In genomic region chr2:18521084-18521483, GRCh38 we compare ENCODE assay signal across 7 cellular contexts.
"Had no signal": no experiment of that assay in that cellular context is flagged by ENCODE, and none has a peak within 500 bp of the region (broad histone marks: within the 10 kb centered on the region; RNA-seq: fewer than 3 reads in every experiment).

No MANE protein-coding gene starts in this region.

- H3K4me3 Mint-ChIP-seq: activated CD8-positive, alpha-beta T cell treated with anti-CD3 and anti-CD28 coated beads, Interleukin-2, amount 10 ng/mL, durations not matched to agents 7 days and 5 days; memory B cell; nephron progenitor cell; stimulated activated naive B cell treated with anti-CD40 and anti-IgM and Interleukin-4, amounts not matched to agents 10 μg/mL and 1 μg/mL and 100 μg/mL, for 72 hours had no signal

- H3K4me1 ChIP-seq: colonic mucosa, spleen had no signal

- H3K36me3 Mint-ChIP-seq: memory B cell; stimulated activated naive B cell treated with anti-CD40 and anti-IgM and Interleukin-4, amounts not matched to agents 10 μg/mL and 1 μg/mL and 100 μg/mL, for 72 hours had no signal

- H3K27ac Mint-ChIP-seq: activated CD8-positive, alpha-beta T cell treated with anti-CD3 and anti-CD28 coated beads, Interleukin-2, amount 10 ng/mL, durations not matched to agents 7 days and 5 days; memory B cell; nephron progenitor cell; stimulated activated naive B cell treated with anti-CD40 and anti-IgM and Interleukin-4, amounts not matched to agents 10 μg/mL and 1 μg/mL and 100 μg/mL, for 72 hours had no signal

- H3K27me3 ChIP-seq: colonic mucosa, right lobe of liver had no signal

- H3K36me3 ChIP-seq: colonic mucosa, right lobe of liver, spleen had no signal

- H3K4me3 ChIP-seq: colonic mucosa, right lobe of liver, spleen had no signal

- H3K9me3 Mint-ChIP-seq: memory B cell; nephron progenitor cell; stimulated activated naive B cell treated with anti-CD40 and anti-IgM and Interleukin-4, amounts not matched to agents 10 μg/mL and 1 μg/mL and 100 μg/mL, for 72 hours had no signal

- H3K9me3 ChIP-seq: colonic mucosa, right lobe of liver, spleen had no signal

- H3K4me1 Mint-ChIP-seq: stimulated activated naive B cell treated with anti-CD40 and anti-IgM and Interleukin-4, amounts not matched to agents 10 μg/mL and 1 μg/mL and 100 μg/mL, for 72 hours had no signal

- H3K27ac ChIP-seq: colonic mucosa, right lobe of liver, spleen had no signal
